ENCODE assay signal across 1 cellular context in the genomic region with DNA sequence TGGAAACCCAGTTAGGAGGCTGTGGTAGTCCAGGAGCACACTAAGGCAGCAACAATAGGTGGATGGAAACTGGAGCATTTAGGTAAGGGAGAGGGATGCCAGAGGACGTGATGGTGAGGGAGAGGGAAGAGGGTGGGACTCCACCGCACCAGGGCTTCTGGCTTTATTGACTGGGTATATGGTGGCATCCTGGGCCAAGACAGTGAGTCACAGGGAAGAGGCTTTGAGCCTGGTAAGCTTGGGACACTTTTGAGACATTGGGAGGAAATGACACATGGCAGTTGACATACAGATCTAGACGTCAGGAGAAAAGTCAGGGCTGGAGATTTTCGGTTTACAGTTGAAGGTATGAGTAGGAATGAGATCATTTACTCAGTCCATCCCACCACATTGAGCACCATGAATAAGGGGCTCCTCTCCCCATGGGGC.
A peak's percentile ranks its signal among the peaks of the same experiment; 100 is the strongest.
TF ChIP-seq lines count a peak whose summit lies in the region.

No MANE protein-coding gene starts in this region.

TF ChIP-seq in Ishikawa, 13 proteins besides CTCF, POLR2A, EP300 and RAD21 (continued from another document):
- TF ChIP-seq CREB1 (IDR thresholded peaks at IDR 0.05; ENCODE audit: low read depth) (no peak), EGR1 (IDR thresholded peaks at IDR 0.05) (no peak), YY1 (IDR thresholded peaks at IDR 0.05; ENCODE audit: low read depth) (no peak), FOXM1 (IDR thresholded peaks at IDR 0.05; ENCODE audit: borderline replicate concordance, low read depth) (peak; percentile 52; the same call in 1 of the 2 replicates), ZBTB7A (IDR thresholded peaks at IDR 0.05; ENCODE audit: low read depth) (no peak), USF1 (IDR thresholded peaks at IDR 0.05) (no peak), TAF1 (IDR thresholded peaks at IDR 0.05; ENCODE audit: low read depth) (no peak), NFIC (IDR thresholded peaks at IDR 0.05) (peak; percentile 47; the same call in 1 of the 2 replicates), TEAD4 (IDR thresholded peaks at IDR 0.05) (no peak)
